8 cellular contexts compared by ENCODE assay signal in the genomic region with DNA sequence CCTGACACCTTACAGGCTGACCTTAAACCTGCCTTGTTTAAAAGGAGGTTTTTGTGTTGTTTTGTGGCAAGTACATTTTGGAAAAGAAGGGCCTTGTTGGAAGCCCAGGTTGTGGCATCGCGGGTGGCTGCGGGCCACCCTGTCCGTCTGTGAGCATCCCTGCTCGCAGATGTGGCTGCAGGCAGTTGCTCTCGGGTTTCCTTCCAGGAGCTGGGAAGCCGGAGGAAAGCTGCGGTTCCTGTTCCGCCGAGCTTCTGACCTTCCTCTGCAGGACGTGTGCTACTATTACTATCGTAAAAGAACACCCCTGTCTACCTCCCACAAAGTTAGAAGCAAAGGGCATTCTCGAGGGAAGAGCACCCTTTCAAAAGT. TPM values are rescaled to one million over a fixed set of nuclear protein-coding genes. Genes with fewer than 3 reads are reported as not detected.
DNase-seq lines count a peak whose midpoint lies in the region; ATAC-seq and TF ChIP-seq lines count a peak whose summit lies in the region.

No MANE protein-coding gene starts in this region.

- intact Hi-C loops in psoas muscle (cut with DNase I), result no loop called here

- H3K4me3 ChIP-seq in right atrium auricular region (peak overlapping the region; percentile 87 to 98), psoas muscle (peak overlapping the region; percentile 76)

- 0% methylated on average over 13 of the region's 13 CpGs for WGBS in psoas muscle, 3 donors

- H3K27me3 ChIP-seq in right atrium auricular region (no peaks in the 10 kb centered on the region), psoas muscle (ENCODE audit: insufficient read depth in 3 of 3, low read length in 2 of 3) (no peaks in the 10 kb centered on the region)

- peak; percentile 9 for ATAC-seq in GM21381 (IDR thresholded peaks at IDR 0.05; ENCODE audit: unreplicated experiment)
- ATAC-seq in psoas muscle, result peak; percentile 22 to 54 (median 33)

- no peaks in the 10 kb centered on the region for H3K9me3 ChIP-seq in right atrium auricular region
- H3K9me3 ChIP-seq in psoas muscle, result no peaks in the 10 kb centered on the region

- DNase-seq in DMS 273 treated with DMSO at 0.1 percent for 48 hours (lab: John Stamatoyannopoulos, UW) (peak; percentile 24), LHCN-M2 (ENCODE audit: low read depth) (peak; percentile 43), amniotic epithelial cell (ENCODE audit: low read depth) (peak; percentile 50), right atrium auricular region (ENCODE audit: low spot score) (no peak), psoas muscle (peak in 1 of 2 donors; percentile 60), NCI-H2196 treated with DMSO at 0.1 percent for 48 hours (lab: John Stamatoyannopoulos, UW; ENCODE audit: unreplicated experiment) (no peak), NCI-H1105 treated with DMSO at 0.1 percent for 48 hours (lab: John Stamatoyannopoulos, UW) (no peak)

- peak overlapping the region; percentile 90 to 97 for H3K27ac ChIP-seq in right atrium auricular region
- H3K27ac ChIP-seq in psoas muscle, result peak overlapping the region; percentile 89

- peaks cover 0 to 21% of the 10 kb centered on the region in 2 donors for H3K4me1 ChIP-seq in right atrium auricular region
- peaks cover 15% of the 10 kb centered on the region for H3K4me1 ChIP-seq in psoas muscle

- TF ChIP-seq CTCF in right atrium auricular region (IDR thresholded peaks at IDR 0.05), result no peak
- TF ChIP-seq CTCF in psoas muscle (IDR thresholded peaks at IDR 0.05), result no peak

- H3K36me3 ChIP-seq in right atrium auricular region, result peaks cover 6% of the 10 kb centered on the region
- peaks cover 0 to 25% of the 10 kb centered on the region in 2 donors for H3K36me3 ChIP-seq in psoas muscle (ENCODE audit: insufficient read depth in 1 of 2, low read depth in 1 of 2)

RNA-seq across cellular contexts. Expression of a gene that starts 0.8 kb away (rescaled TPM):
- 90.2 and 96.8 TPM in 2 replicates for total RNA-seq in LHCN-M2 (2014; rRNA removed)
- polyA plus RNA-seq in LHCN-M2 (2012), result 55.0 TPM
- 100 to 1,000 TPM in 1 of 2 donors, 10 to 100 TPM in 1; 93.1 to 116 TPM for total RNA-seq in right atrium auricular region
- 10 to 100 TPM; 63.8 to 80.3 (median 70.2) TPM for total RNA-seq in psoas muscle
- polyA plus RNA-seq in psoas muscle, result 100 to 1,000 TPM in 2 of 3 donors, 10 to 100 TPM in 1; 75.0 to 143 (median 116) TPM

RNA-seq across cellular contexts. Expression of a gene that starts 53.3 kb away (rescaled TPM):
- not detected in 2 replicates for total RNA-seq in LHCN-M2 (2014; rRNA removed)
- 0.32 TPM for polyA plus RNA-seq in LHCN-M2 (2012)
- not detected for total RNA-seq in right atrium auricular region
- total RNA-seq in psoas muscle, result not detected
- polyA plus RNA-seq in psoas muscle, result under 1 TPM in 1 of 3 donors, not detected in 2; 0.14 TPM

Comparison
In these comparisons a context has a peak if more than half of its experiments do, and no peak if none do; other contexts are left out.
1. DNase-seq: peak in DMS 273 treated with DMSO at 0.1 percent for 48 hours (single experiment), LHCN-M2 (single experiment) and amniotic epithelial cell (single experiment); none in right atrium auricular region (single experiment), NCI-H2196 treated with DMSO at 0.1 percent for 48 hours (single experiment) and NCI-H1105 treated with DMSO at 0.1 percent for 48 hours (single experiment).